1 cellular context compared by ENCODE assay signal in genomic region chr18:31826673-31827325, GRCh38.
A peak's percentile ranks its signal among the peaks of the same experiment; 100 is the strongest.
TF ChIP-seq lines count a peak whose summit lies in the region.

No MANE protein-coding gene starts in this region.

TF ChIP-seq in H1, 55 proteins besides CTCF, POLR2A, EP300 and RAD21:
- TF ChIP-seq CREB1 (IDR thresholded peaks at IDR 0.05) = peak; percentile 30; the same call in 1 of the 2 replicates
